ENCODE assay signal across 1 cellular context in the genomic region with DNA sequence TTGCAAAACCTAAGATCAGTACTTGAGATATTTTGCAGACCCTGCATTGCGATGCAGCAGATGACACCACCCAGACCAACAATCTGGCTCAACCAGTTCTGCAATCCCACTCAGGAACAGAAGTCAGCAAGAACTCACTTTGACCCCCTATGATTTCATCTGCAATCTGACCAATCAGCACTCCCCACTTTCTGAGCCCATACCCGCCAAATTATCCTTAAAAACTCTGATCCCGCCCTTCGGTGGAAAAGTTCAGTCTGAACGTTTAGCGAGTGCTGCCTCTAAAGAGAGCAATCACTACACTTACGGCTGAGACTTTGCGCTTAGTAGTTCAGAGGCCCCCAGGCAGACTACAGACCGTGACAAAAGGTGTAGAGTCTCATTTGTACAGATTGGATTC.
TF ChIP-seq lines count a peak whose summit lies in the region.

No MANE protein-coding gene starts in this region.

TF ChIP-seq in HCT116, 20 proteins besides CTCF, POLR2A, EP300 and RAD21 (continued from another document):
- TF ChIP-seq, protein P1, sequence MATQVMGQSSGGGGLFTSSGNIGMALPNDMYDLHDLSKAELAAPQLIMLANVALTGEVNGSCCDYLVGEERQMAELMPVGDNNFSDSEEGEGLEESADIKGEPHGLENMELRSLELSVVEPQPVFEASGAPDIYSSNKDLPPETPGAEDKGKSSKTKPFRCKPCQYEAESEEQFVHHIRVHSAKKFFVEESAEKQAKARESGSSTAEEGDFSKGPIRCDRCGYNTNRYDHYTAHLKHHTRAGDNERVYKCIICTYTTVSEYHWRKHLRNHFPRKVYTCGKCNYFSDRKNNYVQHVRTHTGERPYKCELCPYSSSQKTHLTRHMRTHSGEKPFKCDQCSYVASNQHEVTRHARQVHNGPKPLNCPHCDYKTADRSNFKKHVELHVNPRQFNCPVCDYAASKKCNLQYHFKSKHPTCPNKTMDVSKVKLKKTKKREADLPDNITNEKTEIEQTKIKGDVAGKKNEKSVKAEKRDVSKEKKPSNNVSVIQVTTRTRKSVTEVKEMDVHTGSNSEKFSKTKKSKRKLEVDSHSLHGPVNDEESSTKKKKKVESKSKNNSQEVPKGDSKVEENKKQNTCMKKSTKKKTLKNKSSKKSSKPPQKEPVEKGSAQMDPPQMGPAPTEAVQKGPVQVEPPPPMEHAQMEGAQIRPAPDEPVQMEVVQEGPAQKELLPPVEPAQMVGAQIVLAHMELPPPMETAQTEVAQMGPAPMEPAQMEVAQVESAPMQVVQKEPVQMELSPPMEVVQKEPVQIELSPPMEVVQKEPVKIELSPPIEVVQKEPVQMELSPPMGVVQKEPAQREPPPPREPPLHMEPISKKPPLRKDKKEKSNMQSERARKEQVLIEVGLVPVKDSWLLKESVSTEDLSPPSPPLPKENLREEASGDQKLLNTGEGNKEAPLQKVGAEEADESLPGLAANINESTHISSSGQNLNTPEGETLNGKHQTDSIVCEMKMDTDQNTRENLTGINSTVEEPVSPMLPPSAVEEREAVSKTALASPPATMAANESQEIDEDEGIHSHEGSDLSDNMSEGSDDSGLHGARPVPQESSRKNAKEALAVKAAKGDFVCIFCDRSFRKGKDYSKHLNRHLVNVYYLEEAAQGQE (IDR thresholded peaks at IDR 0.05; ENCODE audit: low read depth), result no peak
- TF ChIP-seq, protein P2, sequence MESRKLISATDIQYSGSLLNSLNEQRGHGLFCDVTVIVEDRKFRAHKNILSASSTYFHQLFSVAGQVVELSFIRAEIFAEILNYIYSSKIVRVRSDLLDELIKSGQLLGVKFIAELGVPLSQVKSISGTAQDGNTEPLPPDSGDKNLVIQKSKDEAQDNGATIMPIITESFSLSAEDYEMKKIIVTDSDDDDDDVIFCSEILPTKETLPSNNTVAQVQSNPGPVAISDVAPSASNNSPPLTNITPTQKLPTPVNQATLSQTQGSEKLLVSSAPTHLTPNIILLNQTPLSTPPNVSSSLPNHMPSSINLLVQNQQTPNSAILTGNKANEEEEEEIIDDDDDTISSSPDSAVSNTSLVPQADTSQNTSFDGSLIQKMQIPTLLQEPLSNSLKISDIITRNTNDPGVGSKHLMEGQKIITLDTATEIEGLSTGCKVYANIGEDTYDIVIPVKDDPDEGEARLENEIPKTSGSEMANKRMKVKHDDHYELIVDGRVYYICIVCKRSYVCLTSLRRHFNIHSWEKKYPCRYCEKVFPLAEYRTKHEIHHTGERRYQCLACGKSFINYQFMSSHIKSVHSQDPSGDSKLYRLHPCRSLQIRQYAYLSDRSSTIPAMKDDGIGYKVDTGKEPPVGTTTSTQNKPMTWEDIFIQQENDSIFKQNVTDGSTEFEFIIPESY (IDR thresholded peaks at IDR 0.05; ENCODE audit: extremely low read depth, insufficient replicate concordance, low read length), result no peak
- TF ChIP-seq EGR1 (IDR thresholded peaks at IDR 0.05; ENCODE audit: low read depth), result no peak
- TF ChIP-seq SRF (IDR thresholded peaks at IDR 0.05; ENCODE audit: low read depth), result no peak
- TF ChIP-seq ZNF274 (IDR thresholded peaks at IDR 0.05; ENCODE audit: low read depth, low read length), result no peak
- no peak for TF ChIP-seq TCF7L2 (IDR thresholded peaks at IDR 0.05; ENCODE audit: borderline replicate concordance, extremely low read depth, insufficient read depth, insufficient read length)
- TF ChIP-seq ZFX (IDR thresholded peaks at IDR 0.05), result no peak
- no peak for TF ChIP-seq CEBPB (IDR thresholded peaks at IDR 0.05; ENCODE audit: low read depth)
- TF ChIP-seq SP1 (IDR thresholded peaks at IDR 0.05; ENCODE audit: low read depth), result no peak
- no peak for TF ChIP-seq CBX3 (IDR thresholded peaks at IDR 0.05; ENCODE audit: low read depth)
- no peak for TF ChIP-seq ELF1 (IDR thresholded peaks at IDR 0.05; ENCODE audit: borderline replicate concordance, low read depth)
- TF ChIP-seq, protein P3, sequence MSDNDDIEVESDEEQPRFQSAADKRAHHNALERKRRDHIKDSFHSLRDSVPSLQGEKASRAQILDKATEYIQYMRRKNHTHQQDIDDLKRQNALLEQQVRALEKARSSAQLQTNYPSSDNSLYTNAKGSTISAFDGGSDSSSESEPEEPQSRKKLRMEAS (IDR thresholded peaks at IDR 0.05), result no peak
- TF ChIP-seq, protein P4, sequence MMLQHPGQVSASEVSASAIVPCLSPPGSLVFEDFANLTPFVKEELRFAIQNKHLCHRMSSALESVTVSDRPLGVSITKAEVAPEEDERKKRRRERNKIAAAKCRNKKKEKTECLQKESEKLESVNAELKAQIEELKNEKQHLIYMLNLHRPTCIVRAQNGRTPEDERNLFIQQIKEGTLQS (IDR thresholded peaks at IDR 0.05), result no peak
- TF ChIP-seq POLR2AphosphoS5 (IDR thresholded peaks at IDR 0.05; ENCODE audit: low read depth, low read length), result no peak
TF ChIP-seq in HCT116: peak in this region for 0.
